ENCODE assay signal across 19 cellular contexts in genomic region chr7:156585025-156585648, GRCh38. TPM values are rescaled to one million over a fixed set of nuclear protein-coding genes. Genes with fewer than 3 reads are reported as not detected.
A peak's percentile ranks its signal among the peaks of the same experiment; 100 is the strongest.
DNase-seq lines count a peak whose midpoint lies in the region; ATAC-seq and TF ChIP-seq lines count a peak whose summit lies in the region.
"Had no signal": no experiment of that assay in that cellular context is flagged by ENCODE, and none has a peak within 500 bp of the region (broad histone marks: within the 10 kb centered on the region; RNA-seq: fewer than 3 reads in every experiment).

No MANE protein-coding gene starts in this region.

- DNase-seq in H9 (peak; percentile 82), T-helper 17 cell (no peak), iPS DF 4.7 (ENCODE audit: extremely low read depth, low spot score) (peak; percentile 76), neural progenitor cell (ENCODE audit: low spot score) (peak; percentile 41), right atrium auricular region (ENCODE audit: low spot score) (no peak)
- DNase-seq: EL, HCEC 1CT, Karpas-422, MV-4-11, NCI-H1105 treated with DMSO at 0.1 percent for 48 hours, NCI-H1694 treated with DMSO at 0.1 percent for 48 hours, NCI-H2081 treated with DMSO at 0.1 percent for 48 hours, NCI-H446 treated with DMSO at 0.1 percent for 48 hours, NCI-H526 treated with DMSO at 0.1 percent for 48 hours, PC-3, SHP77 had no signal

- H3K4me3 ChIP-seq in neural progenitor cell = peak overlapping the region; percentile 19
- no peak overlapping the region for H3K4me3 ChIP-seq in right atrium auricular region

- no peak overlapping the region for H4K91ac ChIP-seq in H9 (ENCODE audit: insufficient read length, low read depth, low read length)

- no peak overlapping the region for H3K14ac ChIP-seq in H9 (ENCODE audit: insufficient read depth, low read length)

- no peak overlapping the region for H3K23ac ChIP-seq in H9 (ENCODE audit: insufficient read length, low read depth, low read length)

- no peak overlapping the region for H3K56ac ChIP-seq in H9 (ENCODE audit: insufficient read length, low read depth, low read length)

- H3K18ac ChIP-seq in H9 (ENCODE audit: insufficient read length, low read depth, low read length) = no peak overlapping the region

- H3T11ph ChIP-seq in H9 (ENCODE audit: low read length) = no peak overlapping the region

- H3K9ac ChIP-seq in H9 (ENCODE audit: extremely low read depth, insufficient read length, low read length) = no peak overlapping the region
- H3K9ac ChIP-seq in neural progenitor cell = no peak overlapping the region

- H3K9me3 ChIP-seq in H9 (ENCODE audit: control insufficient read depth, low read depth, low read length) = no peaks in the 10 kb centered on the region
- no peaks in the 10 kb centered on the region for H3K9me3 ChIP-seq in T-helper 17 cell (ENCODE audit: control insufficient read depth, low read length, poor library complexity, severe bottlenecking)
- no peaks in the 10 kb centered on the region for H3K9me3 ChIP-seq in neural progenitor cell (ENCODE audit: low read depth)
- peaks cover 0 to 20% of the 10 kb centered on the region in 2 donors for H3K9me3 ChIP-seq in right atrium auricular region

- H3K4me1 ChIP-seq in H9 (ENCODE audit: insufficient read depth, low read length) (peaks cover 2% of the 10 kb centered on the region; the same call in 1 of the 2 replicates), neural progenitor cell (peaks cover 16% of the 10 kb centered on the region), right atrium auricular region (no peaks in the 10 kb centered on the region)

- TF ChIP-seq CTCF in H9 (conservative IDR thresholded peaks at IDR 0.05) (no peak), neural progenitor cell (IDR thresholded peaks at IDR 0.05) (no peak), right atrium auricular region (IDR thresholded peaks at IDR 0.05) (no peak)

- ATAC-seq in T-helper 17 cell = no peak
- no peak for ATAC-seq in HG03378 (IDR thresholded peaks at IDR 0.05; ENCODE audit: unreplicated experiment)
- no peak for ATAC-seq in GM18867 (IDR thresholded peaks at IDR 0.05; ENCODE audit: unreplicated experiment)
- ATAC-seq: PC-3 had no signal

- no peaks in the 10 kb centered on the region for H3K79me1 ChIP-seq in H9 (ENCODE audit: insufficient read depth, low read depth, low read length, poor library complexity, severe bottlenecking)

- no peaks in the 10 kb centered on the region for H3K79me2 ChIP-seq in H9 (ENCODE audit: insufficient read depth, low read length)
- H3K79me2 ChIP-seq in neural progenitor cell (ENCODE audit: low read depth) = no peaks in the 10 kb centered on the region

- H3K36me3 Mint-ChIP-seq in H9 (ENCODE audit: insufficient read depth in 1 of 3, low read depth in 3 of 3) (peaks cover 0 to 5% (median 0%) of the 10 kb centered on the region in 3 experiments; a peak in 4 of 7 replicates), T-helper 17 cell (ENCODE audit: low read depth) (peaks cover 2% of the 10 kb centered on the region), neural progenitor cell (no peaks in the 10 kb centered on the region)

- H3K36me3 ChIP-seq in neural progenitor cell (no peaks in the 10 kb centered on the region), right atrium auricular region (no peaks in the 10 kb centered on the region)

- H3K27ac Mint-ChIP-seq in H9 (peak overlapping the region; percentile 55 to 84 (median 84); a peak in 3 of 7 replicates), T-helper 17 cell (peak overlapping the region; percentile 39), neural progenitor cell (no peak overlapping the region)
- H3K27ac Mint-ChIP-seq: IgD-negative memory B cell had no signal

- peaks cover 21% of the 10 kb centered on the region for H3F3A ChIP-seq in neural progenitor cell (ENCODE audit: low read depth)

- no peak overlapping the region for H2BK15ac ChIP-seq in H9 (ENCODE audit: low read depth, low read length)

- H3K9me3 Mint-ChIP-seq in H9 (peaks cover 6 to 15% of the 10 kb centered on the region in 2 experiments; a peak in 3 of 5 replicates), neural progenitor cell (peaks cover 5% of the 10 kb centered on the region)

- H3K4me3 Mint-ChIP-seq in H9 (peak overlapping the region in 1 of 2 experiments; percentile 13; a peak in 2 of 5 replicates), T-helper 17 cell (no peak overlapping the region), neural progenitor cell (no peak overlapping the region)
- H3K4me3 Mint-ChIP-seq: IgD-negative memory B cell had no signal

- H2AK5ac ChIP-seq in H9 (ENCODE audit: insufficient read length, low read length) = no peak overlapping the region

- no CpG with 5 or more reads among the region's 6 CpGs for WGBS in H9 (ENCODE audit: extremely low coverage, insufficient read length, low lambda C conversion rate)

- H2AFZ ChIP-seq in H9 (ENCODE audit: low read length) = no peak overlapping the region
- H2AFZ ChIP-seq in neural progenitor cell (replicated peaks) = peak overlapping the region; percentile 13

- no peak overlapping the region for H2BK20ac ChIP-seq in H9 (ENCODE audit: low read depth, low read length, poor library complexity, severe bottlenecking)

- H4K20me1 ChIP-seq in H9 (ENCODE audit: control insufficient read depth, insufficient read depth, insufficient read length) = no peaks in the 10 kb centered on the region
- no peaks in the 10 kb centered on the region for H4K20me1 ChIP-seq in neural progenitor cell (ENCODE audit: low read depth)

- H4K5ac ChIP-seq in H9 (ENCODE audit: insufficient read length, low read depth, low read length) = no peak overlapping the region

- no peak overlapping the region for H3K4ac ChIP-seq in H9 (ENCODE audit: low read depth, low read length)

- H2BK120ac ChIP-seq in H9 (ENCODE audit: low read depth, low read length, poor library complexity, severe bottlenecking) = no peak overlapping the region

- H2BK5ac ChIP-seq in H9 (ENCODE audit: insufficient read length, low read length) = no peak overlapping the region

- H3K27me3 Mint-ChIP-seq in H9 (ENCODE audit: low read depth) (peaks cover 91% of the 10 kb centered on the region), T-helper 17 cell (peaks cover 5% of the 10 kb centered on the region), neural progenitor cell (ENCODE audit: insufficient read depth, low read depth) (peaks cover 2% of the 10 kb centered on the region)

- no peaks in the 10 kb centered on the region for H3K23me2 ChIP-seq in H9 (ENCODE audit: insufficient read length, low read depth, low read length, poor library complexity, severe bottlenecking)

- H4K8ac ChIP-seq in H9 (replicated peaks; ENCODE audit: insufficient read length, low read depth, low read length) = no peak overlapping the region

- H3K4me1 Mint-ChIP-seq in H9 = peaks cover 34 to 48% of the 10 kb centered on the region in 2 experiments
- peaks cover 4% of the 10 kb centered on the region for H3K4me1 Mint-ChIP-seq in T-helper 17 cell
- H3K4me1 Mint-ChIP-seq in neural progenitor cell = peaks cover 13% of the 10 kb centered on the region
- H3K4me1 Mint-ChIP-seq: IgD-negative memory B cell had no signal

- H3K4me2 ChIP-seq in H9 (ENCODE audit: insufficient read depth, insufficient read length, low read length) (peak overlapping the region; percentile 39), neural progenitor cell (peak overlapping the region; percentile 28)

- H2BK12ac ChIP-seq in H9 (ENCODE audit: insufficient read length, low read depth, low read length) = no peak overlapping the region

- no peak overlapping the region for H3K27ac ChIP-seq in H9 (ENCODE audit: insufficient read length, low read depth, low read length)
- no peak overlapping the region for H3K27ac ChIP-seq in neural progenitor cell
- no peak overlapping the region for H3K27ac ChIP-seq in right atrium auricular region

- H3K27me3 ChIP-seq in H9 (ENCODE audit: insufficient read depth, low read length) (no peaks in the 10 kb centered on the region), neural progenitor cell (peaks cover 17% of the 10 kb centered on the region), right atrium auricular region (no peaks in the 10 kb centered on the region)

RNA-seq across cellular contexts. Expression of gene RNF32, which starts 55.4 kb away (rescaled TPM):
- 0.83 and 0.90 TPM in 2 replicates for total RNA-seq in H9 (2021)
- 1 to 10 TPM; 1.7 to 1.8 TPM for total RNA-seq in T-helper 17 cell
- 3.0 and 3.3 TPM in 2 replicates for total RNA-seq in neural progenitor cell (ENCODE audit: low replicate concordance)
- under 1 TPM in 1 of 2 donors, not detected in 1; 0.79 TPM for total RNA-seq in right atrium auricular region

Comparison
In these comparisons a context has a peak if more than half of its experiments do, and no peak if none do; other contexts are left out.
1. DNase-seq: peak in H9 (single experiment), iPS DF 4.7 (single experiment) and neural progenitor cell (single experiment); none in T-helper 17 cell (0 of 3) and right atrium auricular region (single experiment).